12 cellular contexts compared by ENCODE assay signal in genomic region chr16:48409839-48410610, GRCh38. TPM values are rescaled to one million over a fixed set of nuclear protein-coding genes. Genes with fewer than 3 reads are reported as not detected.
DNase-seq lines count a peak whose midpoint lies in the region; ATAC-seq and TF ChIP-seq lines count a peak whose summit lies in the region.
"Had no signal": no experiment of that assay in that cellular context is flagged by ENCODE, and none has a peak within 500 bp of the region (broad histone marks: within the 10 kb centered on the region; RNA-seq: fewer than 3 reads in every experiment).

No MANE protein-coding gene starts in this region.

- no peaks in the 10 kb centered on the region for H3K9me3 Mint-ChIP-seq in stimulated activated memory B cell treated with anti-CD40 and anti-IgM and Interleukin-4, amounts not matched to agents 10 μg/mL and 1 μg/mL and 100 μg/mL, for 72 hours

- H3K4me3 Mint-ChIP-seq in stimulated activated memory B cell treated with anti-CD40 and anti-IgM and Interleukin-4, amounts not matched to agents 10 μg/mL and 1 μg/mL and 100 μg/mL, for 72 hours: no peak overlapping the region
- H3K4me3 Mint-ChIP-seq: B cell had no signal

- H3K9me3 ChIP-seq in heart left ventricle: no peaks in the 10 kb centered on the region
- no peaks in the 10 kb centered on the region for H3K9me3 ChIP-seq in left ventricle myocardium inferior (replicated peaks)
- H3K9me3 ChIP-seq in adipocyte (ENCODE audit: control insufficient read depth, low read length): no peaks in the 10 kb centered on the region
- H3K9me3 ChIP-seq in WERI-Rb-1 (ENCODE audit: severe bottlenecking): no peaks in the 10 kb centered on the region
- H3K9me3 ChIP-seq: psoas muscle, thoracic aorta had no signal

- ATAC-seq in heart left ventricle (peak in 3 of 4 donors; percentile 41 to 89 (median 85)), HG03108 (IDR thresholded peaks at IDR 0.05; ENCODE audit: unreplicated experiment) (no peak)
- no peak for ATAC-seq in stimulated activated memory B cell treated with anti-CD40 and anti-IgM and Interleukin-4, amounts not matched to agents 10 μg/mL and 1 μg/mL and 100 μg/mL, for 72 hours

- H3K4me1 ChIP-seq in heart left ventricle (peaks cover 0 to 20% (median 0%) of the 10 kb centered on the region in 12 donors), left ventricle myocardium inferior (peaks cover 6% of the 10 kb centered on the region), adipocyte (ENCODE audit: control insufficient read depth, insufficient read depth, low read length) (peaks cover 26% of the 10 kb centered on the region)
- H3K4me1 ChIP-seq: psoas muscle had no signal

- H3K4me3 ChIP-seq in heart left ventricle (no peak overlapping the region), left ventricle myocardium inferior (no peak overlapping the region), adipocyte (ENCODE audit: low read length) (peak overlapping the region; percentile 28), WERI-Rb-1 (ENCODE audit: low read depth, low read length) (no peak overlapping the region)
- H3K4me3 ChIP-seq: psoas muscle, thoracic aorta had no signal

- 80 to 84% (median 81%) methylated on average over 12 of the region's 12 CpGs for WGBS in heart left ventricle, 4 donors

- H3K27ac ChIP-seq in heart left ventricle (no peak overlapping the region), left ventricle myocardium inferior (replicated peaks) (no peak overlapping the region), WERI-Rb-1 (no peak overlapping the region)
- H3K27ac ChIP-seq: psoas muscle, thoracic aorta had no signal

- no peak overlapping the region for H3K27ac Mint-ChIP-seq in stimulated activated memory B cell treated with anti-CD40 and anti-IgM and Interleukin-4, amounts not matched to agents 10 μg/mL and 1 μg/mL and 100 μg/mL, for 72 hours
- H3K27ac Mint-ChIP-seq: B cell had no signal

- no peaks in the 10 kb centered on the region for H3K4me1 Mint-ChIP-seq in stimulated activated memory B cell treated with anti-CD40 and anti-IgM and Interleukin-4, amounts not matched to agents 10 μg/mL and 1 μg/mL and 100 μg/mL, for 72 hours
- H3K4me1 Mint-ChIP-seq: B cell had no signal

- DNase-seq in heart left ventricle (peak in 1 of 5 donors; percentile 23), left ventricle myocardium inferior (no peak), adipocyte (ENCODE audit: low read depth) (peak; percentile 83), islet precursor cell (peak; percentile 67), ecto neural progenitor cell (ENCODE audit: low spot score) (no peak), WERI-Rb-1 (no peak)
- DNase-seq: NK-92 treated with Interleukin-12 subunit alpha and Interleukin-12 subunit beta, amount 100 ng/mL, for 24 hours; psoas muscle had no signal

- no peak for TF ChIP-seq POLR2A in heart left ventricle (IDR thresholded peaks at IDR 0.05)

- TF ChIP-seq CTCF in heart left ventricle (IDR thresholded peaks at IDR 0.05) (no peak), left ventricle myocardium inferior (IDR thresholded peaks at IDR 0.05; ENCODE audit: borderline replicate concordance) (no peak), WERI-Rb-1 (IDR thresholded peaks at IDR 0.05; ENCODE audit: low read depth, low read length) (no peak)

- peak overlapping the region; percentile 59 for H3K9ac ChIP-seq in adipocyte (ENCODE audit: low read length)

- H3K36me3 ChIP-seq in heart left ventricle: no peaks in the 10 kb centered on the region
- no peaks in the 10 kb centered on the region for H3K36me3 ChIP-seq in left ventricle myocardium inferior
- no peaks in the 10 kb centered on the region for H3K36me3 ChIP-seq in adipocyte (ENCODE audit: control insufficient read depth, insufficient read depth, low read length, severe bottlenecking)
- H3K36me3 ChIP-seq in WERI-Rb-1: no peaks in the 10 kb centered on the region
- H3K36me3 ChIP-seq: thoracic aorta had no signal

- peaks cover 9% of the 10 kb centered on the region for H3K27me3 Mint-ChIP-seq in stimulated activated memory B cell treated with anti-CD40 and anti-IgM and Interleukin-4, amounts not matched to agents 10 μg/mL and 1 μg/mL and 100 μg/mL, for 72 hours
- H3K27me3 Mint-ChIP-seq: B cell had no signal

- no peaks in the 10 kb centered on the region for H3K36me3 Mint-ChIP-seq in stimulated activated memory B cell treated with anti-CD40 and anti-IgM and Interleukin-4, amounts not matched to agents 10 μg/mL and 1 μg/mL and 100 μg/mL, for 72 hours

- intact Hi-C loops in heart left ventricle (cut with DNase I): no loop called here
- intact Hi-C loops in left ventricle myocardium inferior (cut with micrococcal nuclease): no loop called here

- no peaks in the 10 kb centered on the region for H3K27me3 ChIP-seq in heart left ventricle
- H3K27me3 ChIP-seq in left ventricle myocardium inferior (ENCODE audit: low read depth): no peaks in the 10 kb centered on the region
- no peaks in the 10 kb centered on the region for H3K27me3 ChIP-seq in adipocyte (replicated peaks; ENCODE audit: control insufficient read depth, insufficient read depth, low read length)
- no peaks in the 10 kb centered on the region for H3K27me3 ChIP-seq in WERI-Rb-1 (ENCODE audit: insufficient read depth, low read depth, severe bottlenecking)

RNA-seq across cellular contexts. Expression of gene SIAH1, which starts 24.8 kb away (rescaled TPM):
- 10 to 100 TPM; 10.9 to 21.5 (median 15.5) TPM for total RNA-seq in heart left ventricle
- 10 to 100 TPM; 10.1 to 12.5 TPM for polyA plus RNA-seq in heart left ventricle
- 11.5 TPM for total RNA-seq in left ventricle myocardium inferior

Comparison
In these comparisons a context has a peak if more than half of its experiments do, and no peak if none do; other contexts are left out.
1. ATAC-seq: peak in heart left ventricle (3 of 4); none in stimulated activated memory B cell treated with anti-CD40 and anti-IgM and Interleukin-4, amounts not matched to agents 10 μg/mL and 1 μg/mL and 100 μg/mL, for 72 hours (single experiment) and HG03108 (single experiment).
2. DNase-seq: peak in adipocyte (single experiment) and islet precursor cell (single experiment); none in left ventricle myocardium inferior (single experiment), ecto neural progenitor cell (single experiment) and WERI-Rb-1 (single experiment).